In genomic region chr6:116100419-116101297, GRCh38 we compare ENCODE assay signal across 8 cellular contexts. TPM values are rescaled to one million over a fixed set of nuclear protein-coding genes. Genes with fewer than 3 reads are reported as not detected.
DNase-seq lines count a peak whose midpoint lies in the region; TF ChIP-seq lines count a peak whose summit lies in the region.

NT5DC1 (plus strand) TSS chr6:116100853; CDS start chr6:116100931, 78 bp downstream.

- no peak within 1 kb of the TSS for H2BK12ac ChIP-seq in H9 (ENCODE audit: insufficient read length, low read depth, low read length)

- H3K23ac ChIP-seq in H9 (ENCODE audit: insufficient read length, low read depth, low read length), result no peak within 1 kb of the TSS

- H4K5ac ChIP-seq in H9 (ENCODE audit: insufficient read length, low read depth, low read length), result peak within 1 kb of the TSS; percentile 48

- TF ChIP-seq CTCF in H9 (conservative IDR thresholded peaks at IDR 0.05) (peak; percentile 41; the same call in 2 of the 3 replicates), Loucy (conservative IDR thresholded peaks at IDR 0.05; ENCODE audit: low read length) (peak; percentile 47), osteoblast (IDR thresholded peaks at IDR 0.05; ENCODE audit: extremely low read depth, low read depth, low read length) (peak; percentile 15)

- H3K9ac ChIP-seq in H9 (ENCODE audit: extremely low read depth, insufficient read length, low read length) (peak within 1 kb of the TSS; percentile 94), Loucy (ENCODE audit: low read depth, low read length, poor library complexity, severe bottlenecking) (peak within 1 kb of the TSS; percentile 78)

- H3K14ac ChIP-seq in H9 (ENCODE audit: insufficient read depth, low read length), result peak within 1 kb of the TSS; percentile 99

- H2BK20ac ChIP-seq in H9 (ENCODE audit: low read depth, low read length, poor library complexity, severe bottlenecking), result no peak within 1 kb of the TSS

- H2BK120ac ChIP-seq in H9 (ENCODE audit: low read depth, low read length, poor library complexity, severe bottlenecking), result no peak within 1 kb of the TSS

- no peaks in the 10 kb centered on the region for H3K79me1 ChIP-seq in H9 (ENCODE audit: insufficient read depth, low read depth, low read length, poor library complexity, severe bottlenecking)

- H3K4ac ChIP-seq in H9 (ENCODE audit: low read depth, low read length), result no peak within 1 kb of the TSS

- H3K4me1 Mint-ChIP-seq in H9, result peaks cover 52 to 54% of the 10 kb centered on the region in 2 experiments
- peaks cover 43% of the 10 kb centered on the region for H3K4me1 Mint-ChIP-seq in activated naive CD4-positive, alpha-beta T cell treated with anti-CD3 and anti-CD28 coated beads for 36 hours (ENCODE audit: low read depth)

- H3K9me3 Mint-ChIP-seq in H9, result peaks cover 12 to 13% of the 10 kb centered on the region in 2 experiments
- peaks cover 11% of the 10 kb centered on the region for H3K9me3 Mint-ChIP-seq in activated naive CD4-positive, alpha-beta T cell treated with anti-CD3 and anti-CD28 coated beads for 36 hours

- peak within 1 kb of the TSS; percentile 87 to 98 (median 95) for H3K27ac Mint-ChIP-seq in H9
- peak within 1 kb of the TSS; percentile 81 for H3K27ac Mint-ChIP-seq in activated naive CD4-positive, alpha-beta T cell treated with anti-CD3 and anti-CD28 coated beads for 36 hours

- H3K4me1 ChIP-seq in H9 (ENCODE audit: insufficient read depth, low read length), result peaks cover 7% of the 10 kb centered on the region
- H3K4me1 ChIP-seq in Loucy (ENCODE audit: insufficient read depth, low read length, poor library complexity, severe bottlenecking), result peaks cover 35% of the 10 kb centered on the region
- H3K4me1 ChIP-seq in osteoblast (ENCODE audit: insufficient read depth, low read length), result peaks cover 4% of the 10 kb centered on the region
- H3K4me1 ChIP-seq in thymus (ENCODE audit: control insufficient read depth, insufficient read depth, low read length), result peaks cover 7% of the 10 kb centered on the region

- no peaks in the 10 kb centered on the region; the same call in 1 of the 2 replicates for H3K27me3 Mint-ChIP-seq in H9 (ENCODE audit: low read depth)
- H3K27me3 Mint-ChIP-seq in activated naive CD4-positive, alpha-beta T cell treated with anti-CD3 and anti-CD28 coated beads for 36 hours (ENCODE audit: low read depth), result no peaks in the 10 kb centered on the region

- H3K9me3 ChIP-seq in H9 (ENCODE audit: control insufficient read depth, low read depth, low read length) (no peaks in the 10 kb centered on the region), Loucy (ENCODE audit: insufficient read depth, low read depth, low read length) (peaks cover 5% of the 10 kb centered on the region; the same call in 1 of the 2 replicates), osteoblast (ENCODE audit: low read depth, low read length) (no peaks in the 10 kb centered on the region), thymus (ENCODE audit: control insufficient read depth) (peaks cover 1% of the 10 kb centered on the region)

- no peak within 1 kb of the TSS for H2BK15ac ChIP-seq in H9 (ENCODE audit: low read depth, low read length)

- no peaks in the 10 kb centered on the region for H3F3A ChIP-seq in Loucy (ENCODE audit: low read depth)

- WGBS in H9 (ENCODE audit: extremely low coverage, insufficient read length, low lambda C conversion rate), result no CpG with 5 or more reads among the region's 87 CpGs
- WGBS in thymus, result under 1% methylated on average over 87 of the region's 87 CpGs

- H2BK5ac ChIP-seq in H9 (ENCODE audit: insufficient read length, low read length), result no peak within 1 kb of the TSS

- H3T11ph ChIP-seq in H9 (ENCODE audit: low read length), result no peak within 1 kb of the TSS

- H3K9me2 ChIP-seq in Loucy (replicated peaks; ENCODE audit: low read depth, low read length), result no peaks in the 10 kb centered on the region

- H3K36me3 ChIP-seq in Loucy (ENCODE audit: insufficient read depth, low read length), result no peaks in the 10 kb centered on the region
- H3K36me3 ChIP-seq in osteoblast (ENCODE audit: insufficient read depth, low read length), result no peaks in the 10 kb centered on the region
- no peaks in the 10 kb centered on the region for H3K36me3 ChIP-seq in thymus (ENCODE audit: control insufficient read depth, insufficient read depth)

- peak within 1 kb of the TSS; percentile 73 for H3K27ac ChIP-seq in H9 (ENCODE audit: insufficient read length, low read depth, low read length)
- H3K27ac ChIP-seq in osteoblast (ENCODE audit: low read depth, low read length), result peak within 1 kb of the TSS; percentile 39
- peak within 1 kb of the TSS; percentile 97 for H3K27ac ChIP-seq in thymus (ENCODE audit: low read depth)

- no peak within 1 kb of the TSS for H4K91ac ChIP-seq in H9 (ENCODE audit: insufficient read length, low read depth, low read length)

- no peaks in the 10 kb centered on the region for H3K23me2 ChIP-seq in H9 (ENCODE audit: insufficient read length, low read depth, low read length, poor library complexity, severe bottlenecking)

- no peak within 1 kb of the TSS for H4K8ac ChIP-seq in H9 (replicated peaks; ENCODE audit: insufficient read length, low read depth, low read length)

- H4K20me1 ChIP-seq in H9 (ENCODE audit: control insufficient read depth, insufficient read depth, insufficient read length), result no peaks in the 10 kb centered on the region
- no peaks in the 10 kb centered on the region for H4K20me1 ChIP-seq in Loucy (ENCODE audit: insufficient read depth, low read length, poor library complexity, severe bottlenecking)
- no peaks in the 10 kb centered on the region for H4K20me1 ChIP-seq in osteoblast (ENCODE audit: insufficient read depth, low read length)

- CTCF ChIA-PET in activated naive CD4-positive, alpha-beta T cell treated with anti-CD3 and anti-CD28 coated beads for 36 hours (lab: Charles Lee), result interaction anchor here (0.6 to 2.3 kb wide), 6 partner anchors 9 to 215 kb away, joined by 3 to 19 read pairs (median 3); no protein-coding TSS in a partner anchor

- H3K4me3 Mint-ChIP-seq in H9, result peak within 1 kb of the TSS; percentile 87 to 93
- H3K4me3 Mint-ChIP-seq in activated naive CD4-positive, alpha-beta T cell treated with anti-CD3 and anti-CD28 coated beads for 36 hours, result peak within 1 kb of the TSS; percentile 90

- intact Hi-C loops in activated naive CD4-positive, alpha-beta T cell treated with anti-CD3 and anti-CD28 coated beads for 36 hours (cut with micrococcal nuclease), result loop anchor here (1.0 to 10.0 kb wide), 9 partner anchors 154 to 1502 kb away; partner anchors contain the start of genes CALHM6, DSE, GOPC and KPNA5

- no peak within 1 kb of the TSS for H2AK5ac ChIP-seq in H9 (ENCODE audit: insufficient read length, low read length)

- H3K18ac ChIP-seq in H9 (ENCODE audit: insufficient read length, low read depth, low read length), result peak within 1 kb of the TSS; percentile 98

- peak within 1 kb of the TSS; percentile 93 for H3K4me2 ChIP-seq in H9 (ENCODE audit: insufficient read depth, insufficient read length, low read length)
- peak within 1 kb of the TSS; percentile 98 for H3K4me2 ChIP-seq in Loucy (ENCODE audit: low read depth, low read length, poor library complexity, severe bottlenecking)
- H3K4me2 ChIP-seq in osteoblast (ENCODE audit: insufficient read depth, low read length), result peak within 1 kb of the TSS; percentile 97

- H3K79me2 ChIP-seq in H9 (ENCODE audit: insufficient read depth, low read length), result peaks cover 4% of the 10 kb centered on the region; the same call in 1 of the 2 replicates
- no peaks in the 10 kb centered on the region for H3K79me2 ChIP-seq in Loucy (ENCODE audit: insufficient read depth, low read length)
- H3K79me2 ChIP-seq in osteoblast (ENCODE audit: insufficient read depth, low read length), result peaks cover 12% of the 10 kb centered on the region

- no peak within 1 kb of the TSS for H3K56ac ChIP-seq in H9 (ENCODE audit: insufficient read length, low read depth, low read length)

- H2AFZ ChIP-seq in H9 (ENCODE audit: low read length) (peak within 1 kb of the TSS; percentile 10), Loucy (ENCODE audit: low read length) (peak within 1 kb of the TSS; percentile 97), osteoblast (ENCODE audit: low read length) (peak within 1 kb of the TSS; percentile 98)

- peaks cover 12 to 32% (median 17%) of the 10 kb centered on the region in 3 experiments for H3K36me3 Mint-ChIP-seq in H9 (ENCODE audit: insufficient read depth in 1 of 3, low read depth in 3 of 3)
- peaks cover 17% of the 10 kb centered on the region for H3K36me3 Mint-ChIP-seq in activated naive CD4-positive, alpha-beta T cell treated with anti-CD3 and anti-CD28 coated beads for 36 hours (ENCODE audit: low read depth)

- peak; percentile 39 for DNase-seq in GM04504 (ENCODE audit: low read depth)
- DNase-seq in H9, result peak; percentile 91
- DNase-seq in SK-N-DZ (ENCODE audit: low spot score), result peak; percentile 85
- peak; percentile 87 for DNase-seq in activated naive CD4-positive, alpha-beta T cell treated with anti-CD3 and anti-CD28 coated beads for 36 hours
- DNase-seq in globus pallidus (ENCODE audit: low spot score), result peak; percentile 91
- peak; percentile 94 for DNase-seq in osteoblast (ENCODE audit: insufficient read length, low spot score, missing footprints)

- no peaks in the 10 kb centered on the region for H3K27me3 ChIP-seq in H9 (ENCODE audit: insufficient read depth, low read length)
- H3K27me3 ChIP-seq in Loucy (ENCODE audit: insufficient read depth, low read length, poor library complexity, severe bottlenecking), result no peaks in the 10 kb centered on the region
- no peaks in the 10 kb centered on the region for H3K27me3 ChIP-seq in osteoblast (ENCODE audit: insufficient read depth, low read length)
- no peaks in the 10 kb centered on the region for H3K27me3 ChIP-seq in thymus (ENCODE audit: control insufficient read depth, insufficient read depth)

- H3K4me3 ChIP-seq in Loucy (ENCODE audit: low read length, poor library complexity, severe bottlenecking) (peak within 1 kb of the TSS; percentile 86), osteoblast (ENCODE audit: insufficient read depth, low read length) (peak within 1 kb of the TSS; percentile 87), thymus (ENCODE audit: low read length) (peak within 1 kb of the TSS; percentile 88)

RNA-seq across cellular contexts. Expression of gene NT5DC1, which starts in this region (rescaled TPM):
- 54.2 and 64.9 TPM in 2 replicates for total RNA-seq in H9 (2021)
- polyA plus RNA-seq in SK-N-DZ (2014; cell fraction: cytosol; rRNA removed), result 5.5 and 9.9 TPM in 2 replicates
- polyA plus RNA-seq in SK-N-DZ (2014; cell fraction: nucleus; rRNA removed), result 5.6 and 12.0 TPM in 2 replicates
- 10 to 100 TPM; 59.7 to 62.6 TPM for total RNA-seq in activated naive CD4-positive, alpha-beta T cell treated with anti-CD3 and anti-CD28 coated beads for 36 hours
- total RNA-seq in osteoblast, result 7.2 and 13.6 TPM in 2 replicates
- polyA plus RNA-seq in thymus, result 14.1 TPM

Comparison
In these comparisons a context has a peak if more than half of its experiments do, and no peak if none do; other contexts are left out.
1. Peak in every context shown above with its lines: DNase-seq, H3K4me3 ChIP-seq and H3K27ac ChIP-seq.
2. DNase-seq: peak in every context shown above with its lines; median percentile 94 in osteoblast; 91 in H9; 91 in globus pallidus; 87 in activated naive CD4-positive, alpha-beta T cell treated with anti-CD3 and anti-CD28 coated beads for 36 hours; 85 in SK-N-DZ; 39 in GM04504.
3. H2AFZ ChIP-seq: peak in every context shown above with its lines; median percentile 98 in osteoblast; 97 in Loucy; 10 in H9.
4. H3K27ac ChIP-seq: peak in every context shown above with its lines; median percentile 97 in thymus; 73 in H9; 39 in osteoblast.